8 cellular contexts compared by ENCODE assay signal in genomic region chr4:3346146-3346545, GRCh38. TPM values are rescaled to one million over a fixed set of nuclear protein-coding genes. Genes with fewer than 3 reads are reported as not detected.
DNase-seq lines count a peak whose midpoint lies in the region; ATAC-seq and TF ChIP-seq lines count a peak whose summit lies in the region.

No MANE protein-coding gene starts in this region.

- no peaks in the 10 kb centered on the region; the same call in 1 of the 2 replicates for H3K27me3 Mint-ChIP-seq in HFFc6 (ENCODE audit: insufficient read depth)

- H3K4me3 ChIP-seq in heart left ventricle: no peak overlapping the region

- H3K9me3 ChIP-seq in heart left ventricle: no peaks in the 10 kb centered on the region

- ATAC-seq in activated naive CD4-positive, alpha-beta T cell treated with anti-CD3 and anti-CD28 coated beads, Interleukin-2, amount 50 U/mL, for 72 hours: peak; percentile 83 to 84
- ATAC-seq in heart left ventricle (peak; percentile 88 to 95 (median 90)), HG03342 (IDR thresholded peaks at IDR 0.05; ENCODE audit: unreplicated experiment) (no peak)

- H3K4me1 ChIP-seq in heart left ventricle: peaks cover 0 to 16% (median 6%) of the 10 kb centered on the region in 12 donors

- H3K36me3 ChIP-seq in heart left ventricle: peaks cover 0 to 10% (median 0%) of the 10 kb centered on the region in 9 donors

- 45 to 51% (median 48%) methylated on average over 4 of the region's 4 CpGs for WGBS in heart left ventricle, 4 donors

- H3K27ac ChIP-seq in heart left ventricle: no peak overlapping the region

- TF ChIP-seq CTCF in HFFc6 (IDR thresholded peaks at IDR 0.05): peak; percentile 95
- TF ChIP-seq CTCF in heart left ventricle (IDR thresholded peaks at IDR 0.05): peak; percentile 83 to 95 (median 91)

- H3K9me3 Mint-ChIP-seq in HFFc6: no peaks in the 10 kb centered on the region
- H3K9me3 Mint-ChIP-seq in activated naive CD4-positive, alpha-beta T cell treated with anti-CD3 and anti-CD28 coated beads, Interleukin-2, amount 50 U/mL, for 72 hours: no peaks in the 10 kb centered on the region

- peak overlapping the region; percentile 29 for H3K27ac Mint-ChIP-seq in HFFc6
- H3K27ac Mint-ChIP-seq in activated naive CD4-positive, alpha-beta T cell treated with anti-CD3 and anti-CD28 coated beads, Interleukin-2, amount 50 U/mL, for 72 hours: no peak overlapping the region

- H3K27me3 ChIP-seq in heart left ventricle: no peaks in the 10 kb centered on the region

- intact Hi-C loops in heart left ventricle (cut with DNase I): loop anchor here in 8 of 10 donors (1.0 to 10.0 kb wide), 5 partner anchors 41 to 241 kb away; no protein-coding TSS in a partner anchor

- H3K4me1 Mint-ChIP-seq in HFFc6 (ENCODE audit: low read depth): peaks cover 33% of the 10 kb centered on the region

- TF ChIP-seq POLR2A in heart left ventricle (IDR thresholded peaks at IDR 0.05): no peak

- H3K36me3 Mint-ChIP-seq in HFFc6 (ENCODE audit: low read depth): no peaks in the 10 kb centered on the region
- H3K36me3 Mint-ChIP-seq in activated naive CD4-positive, alpha-beta T cell treated with anti-CD3 and anti-CD28 coated beads, Interleukin-2, amount 50 U/mL, for 72 hours: no peaks in the 10 kb centered on the region

- DNase-seq in activated gamma-delta T cell treated with Interleukin-2 at 50 U/mL for 16 hours (peak; percentile 21), activated gamma-delta T cell (lab: John Stamatoyannopoulos, UW) (no peak), HFFc6 (peak; percentile 76), NCI-H226 (peak; percentile 51), heart left ventricle (peak in 2 of 5 donors; percentile 56 to 63), pulmonary artery endothelial cell (ENCODE audit: low read depth, low spot score) (peak; percentile 33)
- DNase-seq in activated naive CD4-positive, alpha-beta T cell treated with anti-CD3 and anti-CD28 coated beads, Interleukin-2, amount 50 U/mL, for 72 hours (ENCODE audit: low spot score in 2 of 2): peak in 1 of 2 donors; percentile 38

- H3K4me3 Mint-ChIP-seq in HFFc6: no peak overlapping the region

RNA-seq across cellular contexts. Expression of gene RGS12, which starts 53.3 kb away (rescaled TPM):
- total RNA-seq in HFFc6 (2021; fragmentation: NEBNext Ultra II Directional; extraction: Animal tissue kit (Norgen Biotek cat#: 25700)): 10 to 100 TPM in 4 of 6 experiments, 1 to 10 TPM in 2; 8.5 to 15.2 (median 12.1) TPM
- 10 to 100 TPM in 1 of 2 donors, 1 to 10 TPM in 1; 5.3 to 15.6 TPM for total RNA-seq in activated naive CD4-positive, alpha-beta T cell treated with anti-CD3 and anti-CD28 coated beads, Interleukin-2, amount 50 U/mL, for 72 hours
- total RNA-seq in heart left ventricle (10 to 100 TPM in 8 of 9 donors, 1 to 10 TPM in 1; 8.4 to 18.4 (median 14.6) TPM), pulmonary artery endothelial cell (45.5 and 47.8 TPM in 2 replicates)
- polyA plus RNA-seq in heart left ventricle: 10 to 100 TPM; 11.7 to 12.7 TPM
